ENCODE assay signal across 20 cellular contexts in genomic region chr3:192011137-192011536, GRCh38.
"Had no signal": no experiment of that assay in that cellular context is flagged by ENCODE, and none has a peak within 500 bp of the region (broad histone marks: within the 10 kb centered on the region; RNA-seq: fewer than 3 reads in every experiment).

No MANE protein-coding gene starts in this region.

- ATAC-seq: activated CD8-positive, alpha-beta memory T cell treated with anti-CD3 and anti-CD28 coated beads, Interleukin-2, amount 10 ng/mL, durations not matched to agents 7 days and 5 days; gastroesophageal sphincter; natural killer cell; pancreas had no signal

- DNase-seq: activated CD4-positive, alpha-beta memory T cell treated with anti-CD3 and anti-CD28 coated beads for 36 hours; activated CD4-positive, alpha-beta T cell treated with anti-CD3 and anti-CD28 coated beads for 4 hours; activated CD8-positive, alpha-beta memory T cell treated with anti-CD3 and anti-CD28 coated beads, Interleukin-2, amount 10 ng/mL, durations not matched to agents 7 days and 5 days; activated naive CD4-positive, alpha-beta T cell; activated naive CD8-positive, alpha-beta T cell treated with anti-CD3 and anti-CD28 coated beads, Interleukin-2, amount 10 ng/mL, durations not matched to agents 7 days and 5 days; amygdala; heart right ventricle; kidney glomerular epithelial cell; left ventricle myocardium inferior; mesendoderm; natural killer cell; pancreas; sigmoid colon; stimulated activated CD4-positive, alpha-beta T cell treated with anti-CD3 and anti-CD28 coated beads, Interleukin-12 subunit alpha, Interleukin-12 subunit beta, amount 100 ng/mL, for 4 hours; stimulated activated CD4-positive, alpha-beta T cell treated with anti-CD3 and anti-CD28 coated beads, Interleukin-1b, Interleukin-23, amount 100 ng/mL, for 48 hours; stimulated activated CD8-positive, alpha-beta memory T cell treated with anti-CD3 and anti-CD28 coated beads, Interleukin-4, amount 100 ng/mL, for 48 hours; stimulated activated naive CD4-positive, alpha-beta T cell; thyroid gland had no signal

- H3K4me3 ChIP-seq: cardiac muscle cell, gastroesophageal sphincter, heart right ventricle, left ventricle myocardium inferior, pancreas, sigmoid colon, thyroid gland had no signal
